In genomic region chr13:39765801-39766463, GRCh38 we compare ENCODE assay signal across 8 cellular contexts.
DNase-seq lines count a peak whose midpoint lies in the region; ATAC-seq and TF ChIP-seq lines count a peak whose summit lies in the region.

No MANE protein-coding gene starts in this region.

- DNase-seq in AG09309 (ENCODE audit: low read depth) = no peak
- peak; percentile 24 for DNase-seq in HT1080 (ENCODE audit: low read depth)
- DNase-seq in RPMI8226 = peak; percentile 41
- peak; percentile 66 for DNase-seq in epithelial cell of esophagus (ENCODE audit: low read depth)
- DNase-seq in nucleus accumbens (lab: John Stamatoyannopoulos, UW) = peak in 52 of 56 donors; percentile 21 to 82 (median 56)
- DNase-seq in effector memory CD4-positive, alpha-beta T cell = no peak

- peak; percentile 49 for TF ChIP-seq CTCF in AG09309 (IDR thresholded peaks at IDR 0.05; ENCODE audit: control insufficient read depth, insufficient read depth, low read depth, low read length, missing control alignments)
- peak; percentile 67 for TF ChIP-seq CTCF in epithelial cell of esophagus (IDR thresholded peaks at IDR 0.05; ENCODE audit: insufficient read depth, low read depth, low read length, missing control alignments)

- H3K36me3 ChIP-seq in effector memory CD4-positive, alpha-beta T cell (ENCODE audit: control insufficient read depth, insufficient read depth, low read length) = no peaks in the 10 kb centered on the region

- H3K4me3 ChIP-seq in AG09309 (ENCODE audit: control insufficient read depth, low read depth, low read length) (no peak overlapping the region), epithelial cell of esophagus (ENCODE audit: low read length) (no peak overlapping the region)
- no peak overlapping the region for H3K4me3 ChIP-seq in effector memory CD4-positive, alpha-beta T cell (ENCODE audit: insufficient read depth, low read depth, low read length, poor library complexity, severe bottlenecking)

- no peak overlapping the region for H3K27ac ChIP-seq in effector memory CD4-positive, alpha-beta T cell (ENCODE audit: insufficient read depth, low read length, poor library complexity, severe bottlenecking)

- no peak for ATAC-seq in GM18520 (IDR thresholded peaks at IDR 0.05; ENCODE audit: unreplicated experiment)
- ATAC-seq in HG02973 (IDR thresholded peaks at IDR 0.05; ENCODE audit: unreplicated experiment) = no peak

- no peaks in the 10 kb centered on the region for H3K9me3 ChIP-seq in effector memory CD4-positive, alpha-beta T cell (ENCODE audit: control insufficient read depth, low read length)

- no peaks in the 10 kb centered on the region for H3K27me3 ChIP-seq in effector memory CD4-positive, alpha-beta T cell (replicated peaks; ENCODE audit: control insufficient read depth, insufficient read depth, low read length, poor library complexity, severe bottlenecking)

- peaks cover 4% of the 10 kb centered on the region for H3K4me1 ChIP-seq in effector memory CD4-positive, alpha-beta T cell (ENCODE audit: control insufficient read depth, insufficient read depth, low read length, poor library complexity, severe bottlenecking)

Comparison
In these comparisons a context has a peak if more than half of its experiments do, and no peak if none do; other contexts are left out.
1. DNase-seq: peak in HT1080 (single experiment), RPMI8226 (single experiment), epithelial cell of esophagus (single experiment) and nucleus accumbens (52 of 56); none in AG09309 (single experiment) and effector memory CD4-positive, alpha-beta T cell (0 of 3).